Comparison of ENCODE assay signal across 19 cellular contexts in genomic region chr3:12231481-12231880, GRCh38.
"Had no signal": no experiment of that assay in that cellular context is flagged by ENCODE, and none has a peak within 500 bp of the region (broad histone marks: within the 10 kb centered on the region; RNA-seq: fewer than 3 reads in every experiment).

No MANE protein-coding gene starts in this region.

- H3K36me3 Mint-ChIP-seq: WTC11 had no signal

- H3K27ac Mint-ChIP-seq: activated CD4-positive, alpha-beta memory T cell treated with anti-CD3 and anti-CD28 coated beads, Interleukin-2, amount 10 ng/mL, durations not matched to agents 7 days and 5 days; activated CD8-positive, alpha-beta memory T cell treated with anti-CD3 and anti-CD28 coated beads, Interleukin-2, amount 10 ng/mL, durations not matched to agents 7 days and 5 days; activated naive CD8-positive, alpha-beta T cell treated with anti-CD3 and anti-CD28 coated beads, Interleukin-2, amount 10 ng/mL, durations not matched to agents 7 days and 5 days; nephron progenitor cell; WTC11 had no signal

- H3K4me3 ChIP-seq: esophagus muscularis mucosa, left lung, sigmoid colon, tibial nerve had no signal

- H3K36me3 ChIP-seq: esophagus muscularis mucosa, left lung, sigmoid colon, tibial nerve had no signal

- DNase-seq: activated CD4-positive, alpha-beta memory T cell treated with anti-CD3 and anti-CD28 coated beads, Interleukin-2, amount 10 ng/mL, durations not matched to agents 7 days and 5 days; activated CD4-positive, alpha-beta T cell treated with anti-CD3 and anti-CD28 coated beads for 4 hours; activated CD8-positive, alpha-beta memory T cell treated with anti-CD3 and anti-CD28 coated beads, Interleukin-2, amount 10 ng/mL, durations not matched to agents 7 days and 5 days; activated naive CD8-positive, alpha-beta T cell treated with anti-CD3 and anti-CD28 coated beads, Interleukin-2, amount 10 ng/mL, durations not matched to agents 7 days and 5 days; aorta; cerebellar nuclear complex; effector CD4-positive, alpha-beta T cell; foreskin melanocyte; left lung; midbrain; nephron progenitor cell; nucleus accumbens; sigmoid colon; stimulated activated CD4-positive, alpha-beta T cell treated with anti-CD3 and anti-CD28 coated beads, Interleukin-2, amount 100 ng/mL, for 24 hours; stimulated activated naive CD8-positive, alpha-beta T cell treated with anti-CD3 and anti-CD28 coated beads, Interleukin-15, Interleukin-2, amounts not matched to agents 100 U/mL and 50 U/mL, for 24 hours had no signal

- H3K4me3 Mint-ChIP-seq: activated CD4-positive, alpha-beta memory T cell treated with anti-CD3 and anti-CD28 coated beads, Interleukin-2, amount 10 ng/mL, durations not matched to agents 7 days and 5 days; activated CD8-positive, alpha-beta memory T cell treated with anti-CD3 and anti-CD28 coated beads, Interleukin-2, amount 10 ng/mL, durations not matched to agents 7 days and 5 days; activated naive CD8-positive, alpha-beta T cell treated with anti-CD3 and anti-CD28 coated beads, Interleukin-2, amount 10 ng/mL, durations not matched to agents 7 days and 5 days; nephron progenitor cell; WTC11 had no signal

- ATAC-seq: activated CD8-positive, alpha-beta memory T cell treated with anti-CD3 and anti-CD28 coated beads, Interleukin-2, amount 10 ng/mL, durations not matched to agents 7 days and 5 days; stimulated activated naive CD8-positive, alpha-beta T cell treated with anti-CD3 and anti-CD28 coated beads, Interleukin-15, Interleukin-2, amounts not matched to agents 100 U/mL and 50 U/mL, for 24 hours; WTC11 had no signal

- H3K9me3 Mint-ChIP-seq: nephron progenitor cell had no signal

- H3K9me3 ChIP-seq: esophagus muscularis mucosa, left lung, sigmoid colon, tibial nerve had no signal

- H3K4me1 Mint-ChIP-seq: activated naive CD8-positive, alpha-beta T cell treated with anti-CD3 and anti-CD28 coated beads, Interleukin-2, amount 10 ng/mL, durations not matched to agents 7 days and 5 days; nephron progenitor cell had no signal

- H3K27ac ChIP-seq: esophagus muscularis mucosa, sigmoid colon, tibial nerve had no signal

- H3K27me3 ChIP-seq: esophagus muscularis mucosa, left lung, sigmoid colon, tibial nerve had no signal

- FAIRE-seq: bronchial epithelial cell had no signal
